In the genomic region with DNA sequence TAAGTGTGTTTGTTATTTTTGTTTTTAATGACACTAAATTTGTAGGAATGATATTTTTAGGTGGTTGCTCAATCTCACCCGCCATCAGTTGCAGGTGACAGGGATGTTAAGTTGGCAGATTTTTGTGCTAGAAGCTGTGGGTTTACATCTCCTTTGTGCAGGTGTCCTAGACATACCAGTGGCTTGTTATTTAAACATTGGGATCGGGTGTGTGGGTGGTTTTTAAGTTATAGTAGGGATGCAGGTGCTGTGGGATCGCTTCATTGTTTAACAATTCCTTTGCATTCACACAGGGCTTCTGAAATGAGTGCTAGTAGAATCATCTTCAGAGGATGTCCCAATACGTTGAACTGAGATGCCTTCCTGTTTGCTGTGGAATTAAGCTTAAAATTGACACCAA, we compare ENCODE assay signal across 33 cellular contexts.
"Had no signal": no experiment of that assay in that cellular context is flagged by ENCODE, and none has a peak within 500 bp of the region (broad histone marks: within the 10 kb centered on the region; RNA-seq: fewer than 3 reads in every experiment).

No MANE protein-coding gene starts in this region.

- H3K4me1 ChIP-seq: adrenal gland, body of pancreas, breast epithelium had no signal

- H3K4me1 Mint-ChIP-seq: activated B cell treated with CpG ODN at 0.5 μM for 24 hours had no signal

- H3K9me3 Mint-ChIP-seq: activated B cell treated with CpG ODN at 0.5 μM for 24 hours; activated CD4-positive, alpha-beta memory T cell treated with anti-CD3 and anti-CD28 coated beads for 36 hours; activated CD8-positive, alpha-beta T cell treated with anti-CD3 and anti-CD28 coated beads for 36 hours had no signal

- DNase-seq: activated B cell treated with CpG ODN at 0.5 μM for 24 hours; activated CD4-positive, alpha-beta memory T cell treated with anti-CD3 and anti-CD28 coated beads for 36 hours; activated CD4-positive, alpha-beta T cell treated with anti-CD3 and anti-CD28 coated beads for 4 hours; activated CD4-positive, alpha-beta T cell treated with anti-CD3 and anti-CD28 coated beads, Interleukin-2, amount 10 ng/mL, durations not matched to agents 24 days and 14 days; activated CD4-positive, alpha-beta T cell treated with anti-CD3 and anti-CD28 coated beads, Interleukin-2, amount 50 U/mL, for 1 hour; activated CD4-positive, alpha-beta T cell treated with anti-CD3 and anti-CD28 coated beads, Interleukin-2, amount 50 U/mL, for 4 hours; activated CD4-positive, CD25-positive, alpha-beta regulatory T cell treated with anti-CD3 and anti-CD28 coated beads, Interleukin-2, amount 50 U/mL, for 72 hours; activated CD8-positive, alpha-beta memory T cell treated with anti-CD3 and anti-CD28 coated beads, Interleukin-2, amount 50 U/mL, for 4 hours; activated CD8-positive, alpha-beta T cell treated with anti-CD3 and anti-CD28 coated beads for 36 hours; activated effector memory CD4-positive, alpha-beta T cell treated with anti-CD3 and anti-CD28 coated beads, Interleukin-2, amount 50 U/mL, for 16 hours; activated gamma-delta T cell treated with Interleukin-2 at 50 U/mL for 16 hours; activated naive CD4-positive, alpha-beta T cell; activated naive CD4-positive, alpha-beta T cell treated with anti-CD3 and anti-CD28 coated beads for 36 hours; activated naive CD4-positive, alpha-beta T cell treated with anti-CD3 and anti-CD28 coated beads, Interleukin-2, amount 50 U/mL, for 16 hours; activated naive CD8-positive, alpha-beta T cell treated with anti-CD3 and anti-CD28 coated beads for 36 hours; activated T-cell treated with anti-CD3 and anti-CD28 coated beads for 4 hours; activated T-cell treated with anti-CD3 and anti-CD28 coated beads, Interleukin-2, amount 50 U/mL, for 1 hour; activated T-cell treated with anti-CD3 and anti-CD28 coated beads, Interleukin-2, amount 50 U/mL, for 4 hours; activated T-cell treated with anti-CD3 and anti-CD28 coated beads, Interleukin-2, amount 50 U/mL, for 72 hours; amniotic stem cell; aorta; body of pancreas; brain microvascular endothelial cell; central memory CD4-positive, alpha-beta T cell; T-helper 2 cell; T-helper 9 cell had no signal

- H3K27me3 Mint-ChIP-seq: activated CD4-positive, alpha-beta memory T cell treated with anti-CD3 and anti-CD28 coated beads for 36 hours; activated CD4-positive, alpha-beta T cell treated with anti-CD3 and anti-CD28 coated beads, Interleukin-2, amount 10 ng/mL, durations not matched to agents 24 days and 14 days; activated CD8-positive, alpha-beta T cell treated with anti-CD3 and anti-CD28 coated beads for 36 hours; activated naive CD8-positive, alpha-beta T cell treated with anti-CD3 and anti-CD28 coated beads for 36 hours had no signal

- H3K9me3 ChIP-seq: adrenal gland, body of pancreas had no signal

- H3K4me3 ChIP-seq: adrenal gland, body of pancreas, breast epithelium had no signal

- H3K36me3 ChIP-seq: adrenal gland, brain microvascular endothelial cell, breast epithelium had no signal

- H3K27ac ChIP-seq: adrenal gland, body of pancreas, brain microvascular endothelial cell, breast epithelium, VCaP had no signal

- H3K36me3 Mint-ChIP-seq: activated CD4-positive, alpha-beta memory T cell treated with anti-CD3 and anti-CD28 coated beads for 36 hours; activated naive CD8-positive, alpha-beta T cell treated with anti-CD3 and anti-CD28 coated beads for 36 hours had no signal

- H3K4me3 Mint-ChIP-seq: activated B cell treated with CpG ODN at 0.5 μM for 24 hours; activated CD4-positive, alpha-beta memory T cell treated with anti-CD3 and anti-CD28 coated beads for 36 hours; activated CD4-positive, alpha-beta T cell treated with anti-CD3 and anti-CD28 coated beads, Interleukin-2, amount 10 ng/mL, durations not matched to agents 24 days and 14 days; activated CD8-positive, alpha-beta T cell treated with anti-CD3 and anti-CD28 coated beads for 36 hours; activated naive CD4-positive, alpha-beta T cell treated with anti-CD3 and anti-CD28 coated beads for 36 hours; activated naive CD8-positive, alpha-beta T cell treated with anti-CD3 and anti-CD28 coated beads for 36 hours; activated T-cell treated with anti-CD3 and anti-CD28 coated beads, Interleukin-2, amount 50 U/mL, for 4 hours; activated T-cell treated with anti-CD3 and anti-CD28 coated beads, Interleukin-2, amount 50 U/mL, for 72 hours; activated T-helper 1 cell treated with anti-CD3 and anti-CD28 coated beads, Interleukin-12 subunit alpha, Interleukin-12 subunit beta, Interleukin-2, Interleukin-4 antibody, amounts not matched to agents 30 ng/mL and 10 ng/mL and 1 ng/mL, durations not matched to agents 14 hours and 24 hours and 36 hours; activated T-helper 17 cell treated with anti-CD3 and anti-CD28 coated beads, Interleukin-2, amount 50 U/mL, for 72 hours; T-helper 2 cell treated with Interferon-gamma antibody and Interleukin-4, amounts not matched to agents 5 μg/mL and 100 μg/mL, for 36 hours had no signal

- H3K27ac Mint-ChIP-seq: activated B cell treated with CpG ODN at 0.5 μM for 24 hours; activated CD4-positive, alpha-beta memory T cell treated with anti-CD3 and anti-CD28 coated beads for 36 hours; activated CD4-positive, alpha-beta T cell treated with anti-CD3 and anti-CD28 coated beads, Interleukin-2, amount 10 ng/mL, durations not matched to agents 24 days and 14 days; activated CD8-positive, alpha-beta T cell treated with anti-CD3 and anti-CD28 coated beads for 36 hours; activated naive CD4-positive, alpha-beta T cell treated with anti-CD3 and anti-CD28 coated beads for 36 hours; activated naive CD4-positive, alpha-beta T cell treated with anti-CD3 and anti-CD28 coated beads, Interleukin-2, amount 50 U/mL, for 72 hours; activated naive CD8-positive, alpha-beta T cell treated with anti-CD3 and anti-CD28 coated beads for 36 hours; activated T-cell treated with anti-CD3 and anti-CD28 coated beads, Interleukin-2, amount 50 U/mL, for 72 hours; activated T-helper 1 cell treated with anti-CD3 and anti-CD28 coated beads, Interleukin-12 subunit alpha, Interleukin-12 subunit beta, Interleukin-2, Interleukin-4 antibody, amounts not matched to agents 30 ng/mL and 10 ng/mL and 1 ng/mL, durations not matched to agents 14 hours and 24 hours and 36 hours; activated T-helper 17 cell treated with anti-CD3 and anti-CD28 coated beads, Interleukin-2, amount 50 U/mL, for 72 hours; T-helper 2 cell treated with Interferon-gamma antibody and Interleukin-4, amounts not matched to agents 5 μg/mL and 100 μg/mL, for 36 hours had no signal

- H3K27me3 ChIP-seq: adrenal gland, body of pancreas, brain microvascular endothelial cell had no signal
